In genomic region chr1:193408782-193409293, GRCh38 we compare ENCODE assay signal across 8 cellular contexts.
A peak's percentile ranks its signal among the peaks of the same experiment; 100 is the strongest.
DNase-seq lines count a peak whose midpoint lies in the region; ATAC-seq and TF ChIP-seq lines count a peak whose summit lies in the region.
"Had no signal": no experiment of that assay in that cellular context is flagged by ENCODE, and none has a peak within 500 bp of the region (broad histone marks: within the 10 kb centered on the region; RNA-seq: fewer than 3 reads in every experiment).

No MANE protein-coding gene starts in this region.

- peaks cover 4 to 27% of the 10 kb centered on the region in 2 donors for H3K4me1 ChIP-seq in thoracic aorta (ENCODE audit: control insufficient read depth in 1 of 2, low read depth in 2 of 2)

- ATAC-seq in thoracic aorta (ENCODE audit: insufficient number of reproducible peaks, low FRiP score, low read depth) (no peak), esophagus mucosa (no peak)

- peak overlapping the region; percentile 25 to 64 for H3K27ac ChIP-seq in thoracic aorta

- H3K27me3 ChIP-seq in thoracic aorta (replicated peaks; ENCODE audit: insufficient read depth), result no peaks in the 10 kb centered on the region

- peak overlapping the region; percentile 56 for H3K4me3 ChIP-seq in thoracic aorta

- DNase-seq in HT-29 (ENCODE audit: low spot score) (peak; percentile 34), astrocyte of the hippocampus (ENCODE audit: low read depth, low spot score) (peak; percentile 96), kidney glomerular epithelial cell (lab: John Stamatoyannopoulos, UW) (peak; percentile 93), thoracic aorta (ENCODE audit: low spot score) (peak; percentile 21)
- DNase-seq in activated naive CD4-positive, alpha-beta T cell (lab: John Stamatoyannopoulos, UW), result no peak
- no peak for DNase-seq in stimulated activated naive CD4-positive, alpha-beta T cell (lab: John Stamatoyannopoulos, UW)
- DNase-seq: NCI-H1048 had no signal

- TF ChIP-seq CTCF in thoracic aorta (IDR thresholded peaks at IDR 0.05), result no peak

- H3K9me3 ChIP-seq in thoracic aorta, result no peaks in the 10 kb centered on the region

- H3K36me3 ChIP-seq in thoracic aorta, result no peaks in the 10 kb centered on the region

Comparison
In these comparisons a context has a peak if more than half of its experiments do, and no peak if none do; other contexts are left out.
1. DNase-seq: peak in HT-29 (single experiment), astrocyte of the hippocampus (single experiment), kidney glomerular epithelial cell (single experiment) and thoracic aorta (single experiment); none in activated naive CD4-positive, alpha-beta T cell (0 of 4) and stimulated activated naive CD4-positive, alpha-beta T cell (0 of 6).